ENCODE assay signal across 8 cellular contexts in the genomic region with DNA sequence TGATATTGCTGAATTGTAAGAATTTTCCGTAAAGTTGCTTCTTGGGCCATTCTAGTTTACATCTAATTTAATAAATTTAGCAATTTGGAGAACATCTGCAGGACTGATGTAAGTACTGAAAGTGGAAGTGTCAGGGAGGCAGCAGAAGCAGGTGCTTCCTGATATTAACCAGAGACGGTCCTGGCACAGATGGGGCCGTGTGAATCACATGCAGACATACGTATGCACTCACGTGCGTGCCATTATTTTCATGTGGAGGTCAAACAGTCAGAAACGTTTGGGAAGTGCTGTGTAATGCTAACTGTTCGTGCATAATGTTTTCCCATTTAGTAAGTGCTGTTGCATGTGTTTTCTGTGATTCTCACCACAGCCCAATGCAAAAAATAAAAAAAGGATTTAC.
DNase-seq lines count a peak whose midpoint lies in the region; ATAC-seq, FAIRE-seq and TF ChIP-seq lines count a peak whose summit lies in the region.

No MANE protein-coding gene starts in this region.

- peaks cover 66% of the 10 kb centered on the region for H3K4me1 ChIP-seq in OCI-LY1 (ENCODE audit: insufficient read depth, low read length, severe bottlenecking)

- no peaks in the 10 kb centered on the region for H4K20me1 ChIP-seq in OCI-LY1 (ENCODE audit: insufficient read depth, low read length)

- H3K36me3 ChIP-seq in OCI-LY1 (ENCODE audit: insufficient read depth, low read length): peaks cover 25% of the 10 kb centered on the region

- no peaks in the 10 kb centered on the region for H3K9me3 Mint-ChIP-seq in activated T-helper 1 cell treated with anti-CD3 and anti-CD28 coated beads, Interleukin-12 subunit alpha, Interleukin-12 subunit beta, Interleukin-2, Interleukin-4 antibody, amounts not matched to agents 30 ng/mL and 10 ng/mL and 1 ng/mL, durations not matched to agents 14 hours and 24 hours and 36 hours

- TF ChIP-seq CTCF in OCI-LY1 (IDR thresholded peaks at IDR 0.05; ENCODE audit: low read length): no peak

- peak overlapping the region; percentile 72 for H3K9ac ChIP-seq in OCI-LY1 (ENCODE audit: low read length)

- H2AFZ ChIP-seq in OCI-LY1 (ENCODE audit: low read length): no peak overlapping the region

- H3K4me1 Mint-ChIP-seq in activated T-helper 1 cell treated with anti-CD3 and anti-CD28 coated beads, Interleukin-12 subunit alpha, Interleukin-12 subunit beta, Interleukin-2, Interleukin-4 antibody, amounts not matched to agents 30 ng/mL and 10 ng/mL and 1 ng/mL, durations not matched to agents 14 hours and 24 hours and 36 hours (ENCODE audit: low read depth): peaks cover 80% of the 10 kb centered on the region

- no peaks in the 10 kb centered on the region for H3K9me2 ChIP-seq in OCI-LY1 (ENCODE audit: low read depth, low read length)

- peak overlapping the region; percentile 52 for H3K4me3 ChIP-seq in OCI-LY1 (ENCODE audit: low read depth, low read length, poor library complexity, severe bottlenecking)

- no peaks in the 10 kb centered on the region for H3K9me3 ChIP-seq in OCI-LY1 (ENCODE audit: low read length)

- no peaks in the 10 kb centered on the region for H3K27me3 Mint-ChIP-seq in activated T-helper 1 cell treated with anti-CD3 and anti-CD28 coated beads, Interleukin-12 subunit alpha, Interleukin-12 subunit beta, Interleukin-2, Interleukin-4 antibody, amounts not matched to agents 30 ng/mL and 10 ng/mL and 1 ng/mL, durations not matched to agents 14 hours and 24 hours and 36 hours (ENCODE audit: insufficient read depth)

- peak overlapping the region; percentile 65 for H3K4me3 Mint-ChIP-seq in activated T-helper 1 cell treated with anti-CD3 and anti-CD28 coated beads, Interleukin-12 subunit alpha, Interleukin-12 subunit beta, Interleukin-2, Interleukin-4 antibody, amounts not matched to agents 30 ng/mL and 10 ng/mL and 1 ng/mL, durations not matched to agents 14 hours and 24 hours and 36 hours

- peak; percentile 27 for FAIRE-seq in islet of Langerhans (lab: Jason Lieb, UNC)

- peak; percentile 46 for DNase-seq in activated T-helper 1 cell treated with anti-CD3 and anti-CD28 coated beads, Interleukin-12 subunit alpha, Interleukin-12 subunit beta, Interleukin-2, Interleukin-4 antibody, amounts not matched to agents 30 ng/mL and 10 ng/mL and 1 ng/mL, durations not matched to agents 14 hours and 24 hours and 36 hours (ENCODE audit: low spot score)
- DNase-seq in stimulated activated CD8-positive, alpha-beta memory T cell treated with anti-CD3 and anti-CD28 coated beads, Interleukin-2, amount 100 ng/mL, for 48 hours (ENCODE audit: low read depth in 2 of 2): peak; percentile 24 to 50
- DNase-seq in NCI-H1092 (lab: John Stamatoyannopoulos, UW) (no peak), NCI-H2196 treated with DMSO at 0.1 percent for 48 hours (lab: John Stamatoyannopoulos, UW; ENCODE audit: unreplicated experiment) (no peak)

- H3F3A ChIP-seq in OCI-LY1 (ENCODE audit: insufficient read depth, low read length): peaks cover 13% of the 10 kb centered on the region; the same call in 1 of the 2 replicates

- no peaks in the 10 kb centered on the region for H3K27me3 ChIP-seq in OCI-LY1 (ENCODE audit: insufficient read depth, low read length)

- peaks cover 25% of the 10 kb centered on the region for H3K36me3 Mint-ChIP-seq in activated T-helper 1 cell treated with anti-CD3 and anti-CD28 coated beads, Interleukin-12 subunit alpha, Interleukin-12 subunit beta, Interleukin-2, Interleukin-4 antibody, amounts not matched to agents 30 ng/mL and 10 ng/mL and 1 ng/mL, durations not matched to agents 14 hours and 24 hours and 36 hours (ENCODE audit: low read depth)

- H3K4me2 ChIP-seq in OCI-LY1 (ENCODE audit: low read length): peak overlapping the region; percentile 91

- H3K27ac Mint-ChIP-seq in activated T-helper 1 cell treated with anti-CD3 and anti-CD28 coated beads, Interleukin-12 subunit alpha, Interleukin-12 subunit beta, Interleukin-2, Interleukin-4 antibody, amounts not matched to agents 30 ng/mL and 10 ng/mL and 1 ng/mL, durations not matched to agents 14 hours and 24 hours and 36 hours: peak overlapping the region; percentile 81

- peak; percentile 67 for ATAC-seq in GM18508 (IDR thresholded peaks at IDR 0.05; ENCODE audit: insufficient read depth, unreplicated experiment)
- ATAC-seq in HG02870 (IDR thresholded peaks at IDR 0.05; ENCODE audit: unreplicated experiment): peak; percentile 88

- peak overlapping the region; percentile 99 for H3K27ac ChIP-seq in OCI-LY1 (ENCODE audit: low read depth, low read length, poor library complexity, severe bottlenecking)

- intact Hi-C loops in activated T-helper 1 cell treated with anti-CD3 and anti-CD28 coated beads, Interleukin-12 subunit alpha, Interleukin-12 subunit beta, Interleukin-2, Interleukin-4 antibody, amounts not matched to agents 30 ng/mL and 10 ng/mL and 1 ng/mL, durations not matched to agents 14 hours and 24 hours and 36 hours (cut with micrococcal nuclease): loop anchor here (1.0 to 5.0 kb wide), 5 partner anchors 34 to 170 kb away; no protein-coding TSS in a partner anchor

- H3K79me2 ChIP-seq in OCI-LY1 (ENCODE audit: insufficient read depth, low read length): peaks cover 34% of the 10 kb centered on the region

Comparison
In these comparisons a context has a peak if more than half of its experiments do, and no peak if none do; other contexts are left out.
1. DNase-seq: peak in activated T-helper 1 cell treated with anti-CD3 and anti-CD28 coated beads, Interleukin-12 subunit alpha, Interleukin-12 subunit beta, Interleukin-2, Interleukin-4 antibody, amounts not matched to agents 30 ng/mL and 10 ng/mL and 1 ng/mL, durations not matched to agents 14 hours and 24 hours and 36 hours (single experiment) and stimulated activated CD8-positive, alpha-beta memory T cell treated with anti-CD3 and anti-CD28 coated beads, Interleukin-2, amount 100 ng/mL, for 48 hours (2 of 2); none in NCI-H1092 (single experiment) and NCI-H2196 treated with DMSO at 0.1 percent for 48 hours (single experiment).